ENCODE assay signal across 9 cellular contexts in the genomic region with DNA sequence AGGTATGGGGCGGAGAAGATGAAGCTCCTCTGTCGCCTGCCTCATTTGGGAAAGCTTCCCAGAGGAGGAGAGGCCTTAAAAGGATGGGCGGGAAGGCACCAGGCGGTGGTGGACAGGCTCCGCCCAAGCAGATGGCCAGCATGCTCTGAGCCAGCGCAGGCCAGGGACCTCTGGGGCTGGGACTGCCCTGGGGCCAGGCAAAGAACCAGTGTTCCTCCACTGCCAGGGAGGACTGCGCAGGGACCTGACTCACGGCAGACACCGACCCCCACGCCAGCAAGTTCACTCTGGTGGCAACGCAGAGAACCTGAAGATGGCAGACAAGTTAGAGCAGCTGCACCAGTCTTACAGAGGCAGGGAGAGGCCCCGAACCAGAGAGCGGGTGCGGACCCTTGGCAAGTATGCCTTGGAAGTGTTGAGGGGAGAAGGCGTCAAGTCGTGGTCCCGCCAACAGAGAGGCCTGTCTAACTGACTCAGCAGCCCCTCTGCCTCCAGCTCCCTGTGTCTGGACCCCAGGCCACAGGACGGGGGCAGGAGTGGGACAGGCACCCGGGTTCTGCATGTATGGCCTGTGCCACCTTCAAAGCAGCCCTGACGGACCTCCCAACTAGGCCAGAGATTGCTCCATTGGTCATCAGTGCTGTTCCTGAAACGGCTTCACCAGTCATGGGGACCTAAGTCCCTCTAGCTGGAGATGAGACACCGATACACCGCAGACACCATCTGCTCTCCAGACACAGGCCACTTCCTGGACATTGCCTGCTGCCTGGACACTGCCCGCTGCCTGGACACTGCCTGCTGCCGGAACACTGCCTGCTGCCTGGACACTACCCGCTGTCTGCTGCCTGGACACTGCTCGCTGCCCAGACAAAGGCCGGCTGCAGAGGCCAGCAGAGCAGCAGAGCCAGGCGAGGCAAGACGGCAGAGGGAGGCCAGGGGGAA.
DNase-seq lines count a peak whose midpoint lies in the region; ATAC-seq and TF ChIP-seq lines count a peak whose summit lies in the region.
"Had no signal": no experiment of that assay in that cellular context is flagged by ENCODE, and none has a peak within 500 bp of the region (broad histone marks: within the 10 kb centered on the region; RNA-seq: fewer than 3 reads in every experiment).

No MANE protein-coding gene starts in this region.

- no peak overlapping the region for H3K27ac Mint-ChIP-seq in activated CD4-positive, alpha-beta T cell treated with anti-CD3 and anti-CD28 coated beads for 36 hours
- peak overlapping the region; percentile 51 to 96 (median 87) for H3K27ac Mint-ChIP-seq in brain

- TF ChIP-seq CTCF in brain (conservative IDR thresholded peaks at IDR 0.05) (no peak), tibial artery (IDR thresholded peaks at IDR 0.05) (no peak)

- peaks cover 42% of the 10 kb centered on the region for H3K4me1 Mint-ChIP-seq in activated CD4-positive, alpha-beta T cell treated with anti-CD3 and anti-CD28 coated beads for 36 hours
- no peaks in the 10 kb centered on the region for H3K4me1 Mint-ChIP-seq in brain

- ATAC-seq in activated CD4-positive, alpha-beta T cell treated with anti-CD3 and anti-CD28 coated beads for 36 hours: no peak
- ATAC-seq in left lobe of liver (peak; percentile 41), HG02973 (IDR thresholded peaks at IDR 0.05; ENCODE audit: unreplicated experiment) (no peak)

- H3K4me3 Mint-ChIP-seq in activated CD4-positive, alpha-beta T cell treated with anti-CD3 and anti-CD28 coated beads for 36 hours: no peak overlapping the region
- no peak overlapping the region for H3K4me3 Mint-ChIP-seq in brain

- peaks cover 12% of the 10 kb centered on the region for H3K36me3 Mint-ChIP-seq in activated CD4-positive, alpha-beta T cell treated with anti-CD3 and anti-CD28 coated beads for 36 hours (ENCODE audit: low read depth)
- H3K36me3 Mint-ChIP-seq in brain: no peaks in the 10 kb centered on the region

- peaks cover 26% of the 10 kb centered on the region for H3K27me3 Mint-ChIP-seq in activated CD4-positive, alpha-beta T cell treated with anti-CD3 and anti-CD28 coated beads for 36 hours
- no peaks in the 10 kb centered on the region for H3K27me3 Mint-ChIP-seq in brain

- H3K4me1 ChIP-seq in tibial artery: peaks cover 9 to 46% (median 30%) of the 10 kb centered on the region in 4 donors

- no peaks in the 10 kb centered on the region for H3K9me3 ChIP-seq in tibial artery

- intact Hi-C loops in activated CD4-positive, alpha-beta T cell treated with anti-CD3 and anti-CD28 coated beads for 36 hours (cut with DNase I, micrococcal nuclease): loop anchor here (1.0 to 10.0 kb wide), 13 partner anchors 9 to 649 kb away; a partner anchor contains a TSS
- intact Hi-C loops in tibial artery (cut with DNase I; ENCODE audit: low total_unique reads): no loop called here

- POLR2A ChIA-PET in activated CD4-positive, alpha-beta T cell treated with anti-CD3 and anti-CD28 coated beads for 36 hours (lab: Charles Lee): interaction anchor here (0.5 to 1.8 kb wide), 8 partner anchors 9 to 105 kb away, joined by 3 to 6 read pairs (median 3); no protein-coding TSS in a partner anchor

- CTCF ChIA-PET in activated CD4-positive, alpha-beta T cell treated with anti-CD3 and anti-CD28 coated beads for 36 hours (lab: Charles Lee): interaction anchor here (0.6 to 2.0 kb wide), 8 partner anchors 9 to 134 kb away, joined by 3 to 14 read pairs (median 3); no protein-coding TSS in a partner anchor

- DNase-seq in activated CD4-positive, alpha-beta T cell treated with anti-CD3 and anti-CD28 coated beads for 36 hours: peak; percentile 14
- no peak for DNase-seq in activated CD4-positive, alpha-beta T cell treated with anti-CD3 and anti-CD28 coated beads, Interleukin-2, amount 50 U/mL, for 48 hours
- peak; percentile 48 for DNase-seq in left lobe of liver (ENCODE audit: low spot score)
- DNase-seq in tibial artery: peak; percentile 24 to 76
- DNase-seq in DMS153 (lab: John Stamatoyannopoulos, UW): no peak
- no peak for DNase-seq in stimulated activated CD4-positive, alpha-beta T cell treated with anti-CD3 and anti-CD28 coated beads, Interleukin-15, amount 100 ng/mL, for 24 hours
- DNase-seq: NCI-H1694 had no signal

- H3K27ac ChIP-seq in tibial artery: peak overlapping the region; percentile 68 to 70

- peak overlapping the region in 1 of 2 donors; percentile 41 for H3K4me3 ChIP-seq in tibial artery

- no peaks in the 10 kb centered on the region for H3K27me3 ChIP-seq in tibial artery

- H3K9me3 Mint-ChIP-seq in activated CD4-positive, alpha-beta T cell treated with anti-CD3 and anti-CD28 coated beads for 36 hours (ENCODE audit: low read depth): no peaks in the 10 kb centered on the region
- no peaks in the 10 kb centered on the region for H3K9me3 Mint-ChIP-seq in brain

- no peaks in the 10 kb centered on the region for H3K36me3 ChIP-seq in tibial artery

Comparison
In these comparisons a context has a peak if more than half of its experiments do, and no peak if none do; other contexts are left out.
1. DNase-seq: peak in activated CD4-positive, alpha-beta T cell treated with anti-CD3 and anti-CD28 coated beads for 36 hours (single experiment), left lobe of liver (single experiment) and tibial artery (2 of 2); none in activated CD4-positive, alpha-beta T cell treated with anti-CD3 and anti-CD28 coated beads, Interleukin-2, amount 50 U/mL, for 48 hours (0 of 2), DMS153 (single experiment) and stimulated activated CD4-positive, alpha-beta T cell treated with anti-CD3 and anti-CD28 coated beads, Interleukin-15, amount 100 ng/mL, for 24 hours (single experiment).